ENCODE assay signal across 9 cellular contexts in the genomic region with DNA sequence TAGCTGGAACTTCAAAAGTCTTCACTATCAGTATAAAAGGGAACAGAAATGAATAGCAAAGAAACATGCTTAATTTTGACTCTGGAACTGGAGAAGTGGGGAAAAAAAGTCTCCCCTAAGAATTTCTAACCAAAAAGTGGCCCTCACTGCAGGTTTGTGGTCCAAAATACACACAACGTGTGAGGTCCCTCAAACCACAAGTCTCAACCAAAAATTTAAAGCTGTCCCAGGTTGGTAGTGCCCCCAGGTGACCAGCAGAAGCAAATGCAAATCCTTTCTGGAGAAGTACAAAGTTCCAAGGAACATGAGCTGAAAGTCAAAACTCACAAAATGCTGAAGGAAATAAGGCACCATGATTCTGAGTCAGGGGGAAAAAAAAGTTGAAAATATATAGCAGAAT. TPM values are rescaled to one million over a fixed set of nuclear protein-coding genes. Genes with fewer than 3 reads are reported as not detected.
DNase-seq lines count a peak whose midpoint lies in the region; ATAC-seq, FAIRE-seq and TF ChIP-seq lines count a peak whose summit lies in the region.
"Had no signal": no experiment of that assay in that cellular context is flagged by ENCODE, and none has a peak within 500 bp of the region (broad histone marks: within the 10 kb centered on the region; RNA-seq: fewer than 3 reads in every experiment).

No MANE protein-coding gene starts in this region.

- no peaks in the 10 kb centered on the region for H3K36me3 Mint-ChIP-seq in CD4-positive, alpha-beta T cell (ENCODE audit: low read depth)

- no peak overlapping the region for H2AFZ ChIP-seq in keratinocyte (ENCODE audit: control insufficient read depth, low read length)

- no peaks in the 10 kb centered on the region for H3K9me1 ChIP-seq in keratinocyte (ENCODE audit: control insufficient read depth, extremely low read depth, insufficient read depth, low read length)

- H3K27me3 ChIP-seq in keratinocyte (ENCODE audit: control insufficient read depth, extremely low read depth, insufficient read depth, low read length): no peaks in the 10 kb centered on the region
- H3K27me3 ChIP-seq in CD4-positive, alpha-beta T cell (ENCODE audit: control insufficient read depth, insufficient read depth, low read length): no peaks in the 10 kb centered on the region

- peak; percentile 39; the same call in 1 of the 3 replicates for ATAC-seq in SK-N-SH treated with all-trans-retinoic acid at 6 μM for 48 hours
- ATAC-seq in CD4-positive, alpha-beta T cell (ENCODE audit: poor library complexity): no peak

- DNase-seq in ELF-1 (ENCODE audit: low read depth, low spot score) (peak; percentile 18), HS-27A (ENCODE audit: low read depth) (peak; percentile 4), keratinocyte (ENCODE audit: low read depth, low spot score) (no peak), OCI-M2 (lab: John Stamatoyannopoulos, UW; ENCODE audit: unreplicated experiment) (no peak), cerebellar nuclear complex (lab: John Stamatoyannopoulos, UW) (no peak)
- no peak for DNase-seq in activated naive CD4-positive, alpha-beta T cell treated with Interleukin-2 at 50 U/mL for 16 hours
- DNase-seq in CD4-positive, alpha-beta T cell: no peak

- H3K4me2 ChIP-seq in keratinocyte (ENCODE audit: control insufficient read depth, extremely low read depth, insufficient read depth, low read depth, low read length): no peak overlapping the region

- H3K4me1 ChIP-seq in keratinocyte (ENCODE audit: control insufficient read depth, extremely low read depth, insufficient read depth, low read length): no peaks in the 10 kb centered on the region

- H3K4me1 Mint-ChIP-seq in CD4-positive, alpha-beta T cell (ENCODE audit: low read depth): no peaks in the 10 kb centered on the region

- H3K4me3 ChIP-seq in keratinocyte (ENCODE audit: control insufficient read depth in 2 of 3, extremely low read depth in 1 of 3, insufficient read depth in 2 of 3, low read depth in 1 of 3, low read length in 3 of 3): no peak overlapping the region

- no peak overlapping the region for H3K27ac Mint-ChIP-seq in CD4-positive, alpha-beta T cell
- H3K27ac Mint-ChIP-seq: activated T-helper 1 cell treated with anti-CD3 and anti-CD28 coated beads, Interleukin-12 subunit alpha, Interleukin-12 subunit beta, Interleukin-2, Interleukin-4 antibody, amounts not matched to agents 30 ng/mL and 10 ng/mL and 1 ng/mL, durations not matched to agents 14 hours and 24 hours and 36 hours had no signal

- dilution Hi-C loops in keratinocyte (cut with MboI; ENCODE audit: extremely low pct_ligation_motif_present, low sequenced_read_pairs): no loop called here

- H3K9me3 Mint-ChIP-seq in CD4-positive, alpha-beta T cell: no peaks in the 10 kb centered on the region

- no peak for FAIRE-seq in keratinocyte (lab: Jason Lieb, UNC)

- TF ChIP-seq CTCF in keratinocyte (optimal IDR thresholded peaks at IDR 0.05 in 1 of 3, IDR thresholded peaks at IDR 0.05 in 1 of 3, conservative IDR thresholded peaks at IDR 0.05 in 1 of 3; ENCODE audit: extremely low read depth in 1 of 3, insufficient read depth in 2 of 3, low read length in 3 of 3): peak; percentile 28 to 43 (median 32)
- TF ChIP-seq CTCF in CD4-positive, alpha-beta T cell (IDR thresholded peaks at IDR 0.05): no peak

- H3K36me3 ChIP-seq in keratinocyte (ENCODE audit: control insufficient read depth in 2 of 2, extremely low read depth in 1 of 2, insufficient read depth in 2 of 2, low read length in 2 of 2): no peaks in the 10 kb centered on the region

- no peak overlapping the region for H3K27ac ChIP-seq in keratinocyte (ENCODE audit: control insufficient read depth, insufficient read depth, low read length)
- H3K27ac ChIP-seq in CD4-positive, alpha-beta T cell (ENCODE audit: low read depth, low read length): no peak overlapping the region

- intact Hi-C loops in CD4-positive, alpha-beta T cell (cut with DNase I, micrococcal nuclease): no loop called here

- H3K4me3 Mint-ChIP-seq in CD4-positive, alpha-beta T cell: no peak overlapping the region
- H3K4me3 Mint-ChIP-seq: activated T-helper 1 cell treated with anti-CD3 and anti-CD28 coated beads, Interleukin-12 subunit alpha, Interleukin-12 subunit beta, Interleukin-2, Interleukin-4 antibody, amounts not matched to agents 30 ng/mL and 10 ng/mL and 1 ng/mL, durations not matched to agents 14 hours and 24 hours and 36 hours had no signal

- H3K9me3 ChIP-seq in keratinocyte (ENCODE audit: control insufficient read depth, low read depth, low read length): no peaks in the 10 kb centered on the region
- no peaks in the 10 kb centered on the region for H3K9me3 ChIP-seq in CD4-positive, alpha-beta T cell (ENCODE audit: control insufficient read depth, low read length)

- no peaks in the 10 kb centered on the region for H4K20me1 ChIP-seq in keratinocyte (ENCODE audit: control insufficient read depth, extremely low read depth, insufficient read depth, low read length)

- H3K79me2 ChIP-seq in keratinocyte (ENCODE audit: control insufficient read depth, insufficient read depth, low read length): no peaks in the 10 kb centered on the region

- CTCF ChIA-PET in CD4-positive, alpha-beta T cell (lab: Charles Lee): no interaction called here

- H3K9ac ChIP-seq in keratinocyte (ENCODE audit: control insufficient read depth, extremely low read depth, insufficient read depth, low read length): no peak overlapping the region

- POLR2A ChIA-PET in CD4-positive, alpha-beta T cell (lab: Charles Lee): no interaction called here

- peaks cover 20% of the 10 kb centered on the region for H3K27me3 Mint-ChIP-seq in CD4-positive, alpha-beta T cell

TF ChIP-seq in SK-N-SH treated with all-trans-retinoic acid at 6 μM for 48 hours, 23 proteins besides CTCF, POLR2A, EP300 and RAD21 (continues in another document):
- TF ChIP-seq, protein P1, sequence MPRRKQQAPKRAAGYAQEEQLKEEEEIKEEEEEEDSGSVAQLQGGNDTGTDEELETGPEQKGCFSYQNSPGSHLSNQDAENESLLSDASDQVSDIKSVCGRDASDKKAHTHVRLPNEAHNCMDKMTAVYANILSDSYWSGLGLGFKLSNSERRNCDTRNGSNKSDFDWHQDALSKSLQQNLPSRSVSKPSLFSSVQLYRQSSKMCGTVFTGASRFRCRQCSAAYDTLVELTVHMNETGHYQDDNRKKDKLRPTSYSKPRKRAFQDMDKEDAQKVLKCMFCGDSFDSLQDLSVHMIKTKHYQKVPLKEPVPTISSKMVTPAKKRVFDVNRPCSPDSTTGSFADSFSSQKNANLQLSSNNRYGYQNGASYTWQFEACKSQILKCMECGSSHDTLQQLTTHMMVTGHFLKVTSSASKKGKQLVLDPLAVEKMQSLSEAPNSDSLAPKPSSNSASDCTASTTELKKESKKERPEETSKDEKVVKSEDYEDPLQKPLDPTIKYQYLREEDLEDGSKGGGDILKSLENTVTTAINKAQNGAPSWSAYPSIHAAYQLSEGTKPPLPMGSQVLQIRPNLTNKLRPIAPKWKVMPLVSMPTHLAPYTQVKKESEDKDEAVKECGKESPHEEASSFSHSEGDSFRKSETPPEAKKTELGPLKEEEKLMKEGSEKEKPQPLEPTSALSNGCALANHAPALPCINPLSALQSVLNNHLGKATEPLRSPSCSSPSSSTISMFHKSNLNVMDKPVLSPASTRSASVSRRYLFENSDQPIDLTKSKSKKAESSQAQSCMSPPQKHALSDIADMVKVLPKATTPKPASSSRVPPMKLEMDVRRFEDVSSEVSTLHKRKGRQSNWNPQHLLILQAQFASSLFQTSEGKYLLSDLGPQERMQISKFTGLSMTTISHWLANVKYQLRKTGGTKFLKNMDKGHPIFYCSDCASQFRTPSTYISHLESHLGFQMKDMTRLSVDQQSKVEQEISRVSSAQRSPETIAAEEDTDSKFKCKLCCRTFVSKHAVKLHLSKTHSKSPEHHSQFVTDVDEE (CRISPR knock-in tag; IDR thresholded peaks at IDR 0.05): no peak
- TF ChIP-seq BACH2 (CRISPR knock-in tag; IDR thresholded peaks at IDR 0.05; ENCODE audit: borderline replicate concordance) (no peak), OSR1 (CRISPR knock-in tag; IDR thresholded peaks at IDR 0.05) (no peak), ZNF565 (CRISPR knock-in tag; conservative IDR thresholded peaks at IDR 0.05; ENCODE audit: low read depth) (no peak), ESRRG (CRISPR knock-in tag; IDR thresholded peaks at IDR 0.05) (no peak), ZNF8 (CRISPR knock-in tag; IDR thresholded peaks at IDR 0.05) (no peak), ZFP3 (CRISPR knock-in tag; IDR thresholded peaks at IDR 0.05) (no peak), ARNTL (CRISPR knock-in tag; IDR thresholded peaks at IDR 0.05; ENCODE audit: borderline replicate concordance, low read depth) (no peak), GLIS3 (CRISPR knock-in tag; IDR thresholded peaks at IDR 0.05) (no peak)
- TF ChIP-seq, protein P2, sequence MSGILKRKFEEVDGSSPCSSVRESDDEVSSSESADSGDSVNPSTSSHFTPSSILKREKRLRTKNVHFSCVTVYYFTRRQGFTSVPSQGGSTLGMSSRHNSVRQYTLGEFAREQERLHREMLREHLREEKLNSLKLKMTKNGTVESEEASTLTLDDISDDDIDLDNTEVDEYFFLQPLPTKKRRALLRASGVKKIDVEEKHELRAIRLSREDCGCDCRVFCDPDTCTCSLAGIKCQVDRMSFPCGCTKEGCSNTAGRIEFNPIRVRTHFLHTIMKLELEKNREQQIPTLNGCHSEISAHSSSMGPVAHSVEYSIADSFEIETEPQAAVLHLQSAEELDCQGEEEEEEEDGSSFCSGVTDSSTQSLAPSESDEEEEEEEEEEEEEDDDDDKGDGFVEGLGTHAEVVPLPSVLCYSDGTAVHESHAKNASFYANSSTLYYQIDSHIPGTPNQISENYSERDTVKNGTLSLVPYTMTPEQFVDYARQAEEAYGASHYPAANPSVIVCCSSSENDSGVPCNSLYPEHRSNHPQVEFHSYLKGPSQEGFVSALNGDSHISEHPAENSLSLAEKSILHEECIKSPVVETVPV (CRISPR knock-in tag; IDR thresholded peaks at IDR 0.05): no peak

RNA-seq across cellular contexts. Expression of a gene that starts 23.6 kb away (rescaled TPM):
- 26.2 to 41.5 TPM (median 26.5 TPM) in 3 replicates for polyA plus RNA-seq in keratinocyte
- polyA plus RNA-seq in keratinocyte (2011; ENCODE audit: low read depth): 27.2 TPM
- 25.5 and 55.9 TPM in 2 replicates for polyA plus RNA-seq in keratinocyte (2011; cell fraction: cytosol; rRNA removed)
- polyA plus RNA-seq in keratinocyte (2011; cell fraction: nucleus; rRNA removed): 11.0 and 15.4 TPM in 2 replicates
- 28.3 and 29.3 TPM in 2 replicates for polyA plus RNA-seq in keratinocyte (2012; ENCODE audit: low replicate concordance)
- 10.1 to 37.3 TPM (median 21.0 TPM) in 3 replicates for polyA minus RNA-seq in keratinocyte
- 25.3 TPM for polyA minus RNA-seq in keratinocyte (2011; cell fraction: cytosol; rRNA and poly(A)+ RNA removed)
- 7.3 and 11.5 TPM in 2 replicates for polyA minus RNA-seq in keratinocyte (2011; cell fraction: nucleus; rRNA and poly(A)+ RNA removed)
- 10 to 100 TPM; 17.0 to 17.4 TPM for total RNA-seq in CD4-positive, alpha-beta T cell

Comparison
In these comparisons a context has a peak if more than half of its experiments do, and no peak if none do; other contexts are left out.
1. DNase-seq: peak in ELF-1 (single experiment) and HS-27A (single experiment); none in keratinocyte (single experiment), OCI-M2 (single experiment), activated naive CD4-positive, alpha-beta T cell treated with Interleukin-2 at 50 U/mL for 16 hours (single experiment), cerebellar nuclear complex (0 of 2) and CD4-positive, alpha-beta T cell (0 of 10).